ENCODE assay signal across 10 cellular contexts in genomic region chr6:29974901-29975560, GRCh38. TPM values are rescaled to one million over a fixed set of nuclear protein-coding genes. Genes with fewer than 3 reads are reported as not detected.
DNase-seq lines count a peak whose midpoint lies in the region; ATAC-seq and TF ChIP-seq lines count a peak whose summit lies in the region.
"Had no signal": no experiment of that assay in that cellular context is flagged by ENCODE, and none has a peak within 500 bp of the region (broad histone marks: within the 10 kb centered on the region; RNA-seq: fewer than 3 reads in every experiment).

No MANE protein-coding gene starts in this region.

- peaks cover 37% of the 10 kb centered on the region for H3K4me1 Mint-ChIP-seq in nephron progenitor cell

- H3K4me3 ChIP-seq in AG10803 (ENCODE audit: low read length) (0 out of 2 replicates have a peak overlapping the region, but pooled peaks have one; percentile 7), HFF-Myc (replicated peaks; ENCODE audit: low read depth, low read length) (peak overlapping the region; percentile 49; the same call in 1 of the 2 replicates), esophagus muscularis mucosa (peak overlapping the region; percentile 58 to 66 (median 60)), SJCRH30 (no peak overlapping the region)

- H3K27me3 ChIP-seq in esophagus muscularis mucosa (no peaks in the 10 kb centered on the region), SJCRH30 (no peaks in the 10 kb centered on the region)

- TF ChIP-seq POLR2A in esophagus muscularis mucosa (IDR thresholded peaks at IDR 0.05; ENCODE audit: low read depth) = no peak

- peaks cover 64% of the 10 kb centered on the region for H3K27me3 Mint-ChIP-seq in nephron progenitor cell (ENCODE audit: low read depth, poor library complexity)

- no peak for TF ChIP-seq EP300 in esophagus muscularis mucosa (IDR thresholded peaks at IDR 0.05)

- H3K4me1 ChIP-seq in esophagus muscularis mucosa = peaks cover 13 to 34% (median 28%) of the 10 kb centered on the region in 4 donors
- H3K4me1 ChIP-seq in SJCRH30 = no peaks in the 10 kb centered on the region

- H3K36me3 Mint-ChIP-seq in nephron progenitor cell (ENCODE audit: low read depth) = no peaks in the 10 kb centered on the region

- H3K4me3 Mint-ChIP-seq in nephron progenitor cell = peak overlapping the region; percentile 83

- intact Hi-C loops in esophagus muscularis mucosa (cut with DNase I) = loop anchor here (5.0 to 10.0 kb wide), 3 partner anchors 33 to 220 kb away; partner anchors contain the start of gene HLA-A

- H3K9me3 ChIP-seq in esophagus muscularis mucosa = no peaks in the 10 kb centered on the region
- no peaks in the 10 kb centered on the region for H3K9me3 ChIP-seq in SJCRH30 (replicated peaks)

- peaks cover 4% of the 10 kb centered on the region for H3K9me3 Mint-ChIP-seq in nephron progenitor cell

- H3K36me3 ChIP-seq in esophagus muscularis mucosa (peaks cover 0 to 9% (median 2%) of the 10 kb centered on the region in 4 donors), SJCRH30 (no peaks in the 10 kb centered on the region)

- H3K27ac ChIP-seq in esophagus muscularis mucosa (replicated peaks in 1 of 4) (peak overlapping the region in 3 of 4 donors; percentile 28 to 92 (median 46)), SJCRH30 (no peak overlapping the region)

- no peak overlapping the region for H3K27ac Mint-ChIP-seq in nephron progenitor cell

- DNase-seq in AG10803 (ENCODE audit: low read depth) (no peak), HFF-Myc (ENCODE audit: extremely low read depth, low read depth) (no peak), esophagus muscularis mucosa (ENCODE audit: extremely low spot score) (no peak), nephron progenitor cell (peak; percentile 32), GDM1 (lab: John Stamatoyannopoulos, UW) (no peak), NCI-H2171 treated with DMSO at 0.1 percent for 48 hours (lab: John Stamatoyannopoulos, UW) (no peak), SJCRH30 (no peak)
- DNase-seq: DMS79, NCI-H2029 had no signal

- no peak for ATAC-seq in GM18907 (IDR thresholded peaks at IDR 0.05; ENCODE audit: unreplicated experiment)

- 36% methylated on average over 17 of the region's 17 CpGs for WGBS in esophagus muscularis mucosa

- TF ChIP-seq CTCF in AG10803 (conservative IDR thresholded peaks at IDR 0.05; ENCODE audit: low read length) (no peak), HFF-Myc (IDR thresholded peaks at IDR 0.05; ENCODE audit: low read depth, low read length, missing control alignments) (no peak), esophagus muscularis mucosa (IDR thresholded peaks at IDR 0.05) (no peak), nephron progenitor cell (IDR thresholded peaks at IDR 0.05) (no peak)

RNA-seq across cellular contexts. Expression of gene HLA-A, which starts 32.7 kb away (rescaled TPM):
- total RNA-seq in esophagus muscularis mucosa = 100 to 1,000 TPM; 243 to 610 (median 499) TPM
- total RNA-seq in SJCRH30 (2014; rRNA removed; shearing (Covaris generic)) = 0.08 and 0.22 TPM in 2 replicates

Comparison
In these comparisons a context has a peak if more than half of its experiments do, and no peak if none do; other contexts are left out.
1. RNA of gene HLA-A, which starts 32.7 kb away (total RNA-seq): 243 to 610 TPM in esophagus muscularis mucosa; 0.08 to 0.22 TPM in SJCRH30; every median in the first group is over 100 times any median in the second.